In genomic region chr15:45429974-45430792, GRCh38 we compare ENCODE assay signal across 8 cellular contexts. TPM values are rescaled to one million over a fixed set of nuclear protein-coding genes. Genes with fewer than 3 reads are reported as not detected.
A peak's percentile ranks its signal among the peaks of the same experiment; 100 is the strongest.
DNase-seq lines count a peak whose midpoint lies in the region; ATAC-seq and TF ChIP-seq lines count a peak whose summit lies in the region.

No MANE protein-coding gene starts in this region.

- H3K4me3 Mint-ChIP-seq in H9: peak overlapping the region; percentile 11 to 62

- no peak overlapping the region for H4K91ac ChIP-seq in H9 (ENCODE audit: insufficient read length, low read depth, low read length)

- no peak overlapping the region for H3T11ph ChIP-seq in H9 (ENCODE audit: low read length)

- ATAC-seq in HG03378 (IDR thresholded peaks at IDR 0.05; ENCODE audit: unreplicated experiment): no peak

- no peak overlapping the region for H3K27ac Mint-ChIP-seq in H9

- no peak overlapping the region for H3K23ac ChIP-seq in H9 (ENCODE audit: insufficient read length, low read depth, low read length)

- no peak overlapping the region for H2BK12ac ChIP-seq in H9 (ENCODE audit: insufficient read length, low read depth, low read length)

- no peak overlapping the region for H3K18ac ChIP-seq in H9 (ENCODE audit: insufficient read length, low read depth, low read length)

- H3K79me2 ChIP-seq in DOHH2 (ENCODE audit: control insufficient read depth, low read length): no peaks in the 10 kb centered on the region
- H3K79me2 ChIP-seq in H9 (ENCODE audit: insufficient read depth, low read length): no peaks in the 10 kb centered on the region

- H3K14ac ChIP-seq in H9 (ENCODE audit: insufficient read depth, low read length): no peak overlapping the region

- H2BK15ac ChIP-seq in H9 (ENCODE audit: low read depth, low read length): no peak overlapping the region

- peaks cover 0 to 3% of the 10 kb centered on the region in 2 experiments; a peak in 2 of 4 replicates for H3K4me1 Mint-ChIP-seq in H9

- H2AK5ac ChIP-seq in H9 (ENCODE audit: insufficient read length, low read length): no peak overlapping the region

- H3K9me3 ChIP-seq in DOHH2 (ENCODE audit: control insufficient read depth, insufficient read depth, low read length) (no peaks in the 10 kb centered on the region), H9 (ENCODE audit: control insufficient read depth, low read depth, low read length) (no peaks in the 10 kb centered on the region), mucosa of stomach (ENCODE audit: control insufficient read depth, low read length) (no peaks in the 10 kb centered on the region)

- no peaks in the 10 kb centered on the region for H3K79me1 ChIP-seq in H9 (ENCODE audit: insufficient read depth, low read depth, low read length, poor library complexity, severe bottlenecking)

- H3K36me3 ChIP-seq in DOHH2 (ENCODE audit: control insufficient read depth, low read length) (no peaks in the 10 kb centered on the region), mucosa of stomach (ENCODE audit: control insufficient read depth, insufficient read depth, low read length) (no peaks in the 10 kb centered on the region)

- peaks cover 69% of the 10 kb centered on the region for H3K27me3 Mint-ChIP-seq in H9 (ENCODE audit: low read depth)

- H3K4me2 ChIP-seq in DOHH2 (ENCODE audit: low read length) (peak overlapping the region; percentile 54), H9 (ENCODE audit: insufficient read depth, insufficient read length, low read length) (no peak overlapping the region)

- H3K9me3 Mint-ChIP-seq in H9: no peaks in the 10 kb centered on the region; a peak in 1 of 5 replicates

- H3K4ac ChIP-seq in H9 (ENCODE audit: low read depth, low read length): no peak overlapping the region

- H4K5ac ChIP-seq in H9 (ENCODE audit: insufficient read length, low read depth, low read length): no peak overlapping the region

- peaks cover 3% of the 10 kb centered on the region for H3F3A ChIP-seq in DOHH2 (ENCODE audit: control insufficient read depth, insufficient read depth)

- no peaks in the 10 kb centered on the region for H4K20me1 ChIP-seq in DOHH2 (ENCODE audit: control insufficient read depth, insufficient read depth, low read depth, low read length)
- H4K20me1 ChIP-seq in H9 (ENCODE audit: control insufficient read depth, insufficient read depth, insufficient read length): no peaks in the 10 kb centered on the region

- TF ChIP-seq CTCF in DOHH2 (IDR thresholded peaks at IDR 0.05; ENCODE audit: low read depth, low read length, poor library complexity, severe bottlenecking) (peak; percentile 100), H9 (conservative IDR thresholded peaks at IDR 0.05) (peak; percentile 100)

- peaks cover 3% of the 10 kb centered on the region for H3K23me2 ChIP-seq in H9 (ENCODE audit: insufficient read length, low read depth, low read length, poor library complexity, severe bottlenecking)

- H2BK120ac ChIP-seq in H9 (ENCODE audit: low read depth, low read length, poor library complexity, severe bottlenecking): no peak overlapping the region

- no peak overlapping the region for H2BK20ac ChIP-seq in H9 (ENCODE audit: low read depth, low read length, poor library complexity, severe bottlenecking)

- H4K8ac ChIP-seq in H9 (replicated peaks; ENCODE audit: insufficient read length, low read depth, low read length): no peak overlapping the region

- H2AFZ ChIP-seq in H9 (ENCODE audit: low read length): no peak overlapping the region

- H3K56ac ChIP-seq in H9 (ENCODE audit: insufficient read length, low read depth, low read length): no peak overlapping the region

- H3K4me3 ChIP-seq in DOHH2 (ENCODE audit: low read length): peak overlapping the region; percentile 53
- peak overlapping the region; percentile 71 for H3K4me3 ChIP-seq in mucosa of stomach (ENCODE audit: low read length)

- H3K27me3 ChIP-seq in DOHH2 (ENCODE audit: control insufficient read depth, low read length) (peaks cover 13% of the 10 kb centered on the region), H9 (ENCODE audit: insufficient read depth, low read length) (peaks cover 3% of the 10 kb centered on the region; the same call in 1 of the 2 replicates), mucosa of stomach (ENCODE audit: control insufficient read depth, insufficient read depth, low read length) (no peaks in the 10 kb centered on the region)

- H3K9ac ChIP-seq in H9 (ENCODE audit: extremely low read depth, insufficient read length, low read length) (no peak overlapping the region), mucosa of stomach (ENCODE audit: low read length) (peak overlapping the region; percentile 68)

- no peaks in the 10 kb centered on the region for H3K36me3 Mint-ChIP-seq in H9 (ENCODE audit: insufficient read depth in 1 of 3, low read depth in 3 of 3)

- no peak overlapping the region for H3K27ac ChIP-seq in DOHH2 (ENCODE audit: low read depth, low read length)
- H3K27ac ChIP-seq in H9 (ENCODE audit: insufficient read length, low read depth, low read length): no peak overlapping the region

- WGBS in H9 (ENCODE audit: extremely low coverage, insufficient read length, low lambda C conversion rate): no CpG with 5 or more reads among the region's 73 CpGs

- TF ChIP-seq POLR2A in erythroblast (IDR thresholded peaks at IDR 0.05; ENCODE audit: low read length): no peak

- no peak overlapping the region for H2BK5ac ChIP-seq in H9 (ENCODE audit: insufficient read length, low read length)

- DNase-seq in H9 (peak; percentile 78), NCI-H345 treated with DMSO at 0.1 percent for 48 hours (lab: John Stamatoyannopoulos, UW; ENCODE audit: unreplicated experiment) (peak; percentile 16), erythroblast (lab: John Stamatoyannopoulos, UW) (peak; percentile 73 to 87)
- peak; percentile 99 for DNase-seq in activated CD8-positive, alpha-beta memory T cell treated with anti-CD3 and anti-CD28 coated beads, Interleukin-2, amount 50 U/mL, for 48 hours
- peak; percentile 50 to 75 for DNase-seq in stimulated activated CD8-positive, alpha-beta memory T cell treated with anti-CD3 and anti-CD28 coated beads, Interleukin-7, amount 100 ng/mL, for 4 hours (ENCODE audit: low read depth in 2 of 2)

- peaks cover 5% of the 10 kb centered on the region; the same call in 1 of the 2 replicates for H3K4me1 ChIP-seq in DOHH2 (ENCODE audit: control insufficient read depth, low read length)
- no peaks in the 10 kb centered on the region for H3K4me1 ChIP-seq in H9 (ENCODE audit: insufficient read depth, low read length)
- peaks cover 8% of the 10 kb centered on the region for H3K4me1 ChIP-seq in mucosa of stomach (ENCODE audit: control insufficient read depth, insufficient read depth, low read length)

- no peaks in the 10 kb centered on the region for H3K9me2 ChIP-seq in DOHH2 (replicated peaks; ENCODE audit: control insufficient read depth, low read length)

RNA-seq across cellular contexts. Expression of gene GATM, which starts 51.8 kb away (rescaled TPM):
- 9.0 and 10.7 TPM in 2 replicates for total RNA-seq in H9 (2021)

Comparison
In these comparisons a context has a peak if more than half of its experiments do, and no peak if none do; other contexts are left out.
1. DNase-seq: peak in every context shown above with its lines; median percentile 99 in activated CD8-positive, alpha-beta memory T cell treated with anti-CD3 and anti-CD28 coated beads, Interleukin-2, amount 50 U/mL, for 48 hours; 80 in erythroblast; 78 in H9; 62 in stimulated activated CD8-positive, alpha-beta memory T cell treated with anti-CD3 and anti-CD28 coated beads, Interleukin-7, amount 100 ng/mL, for 4 hours; 16 in NCI-H345 treated with DMSO at 0.1 percent for 48 hours.